16 cellular contexts compared by ENCODE assay signal in genomic region chr11:33617672-33618362, GRCh38.
"Had no signal": no experiment of that assay in that cellular context is flagged by ENCODE, and none has a peak within 500 bp of the region (broad histone marks: within the 10 kb centered on the region; RNA-seq: fewer than 3 reads in every experiment).

No MANE protein-coding gene starts in this region.

- DNase-seq: activated CD4-positive, alpha-beta T cell treated with anti-CD3 and anti-CD28 coated beads, Interleukin-2, amount 50 U/mL, for 1 hour; activated effector memory CD4-positive, alpha-beta T cell treated with Interleukin-2 at 50 U/mL for 16 hours; central memory CD4-positive, alpha-beta T cell; dermis blood vessel endothelial cell; endodermal cell; head of caudate nucleus; left colon; naive thymus-derived CD4-positive, alpha-beta T cell; stomach; thyroid gland; uterus had no signal

- H3K27ac ChIP-seq: esophagus muscularis mucosa, neutrophil, skin epidermis, stomach, thyroid gland, uterus had no signal

- H3K9me3 Mint-ChIP-seq: endodermal cell; T-helper 1 cell treated with Interleukin-12 subunit alpha and Interleukin-12 subunit beta and Interleukin-4 antibody, amounts not matched to agents 30 μg/mL and 1 μg/mL, for 36 hours had no signal

- H3K36me3 ChIP-seq: esophagus muscularis mucosa, neutrophil, stomach, thyroid gland, uterus had no signal

- H3K27me3 ChIP-seq: thyroid gland, uterus had no signal

- H3K4me3 Mint-ChIP-seq: activated naive CD8-positive, alpha-beta T cell; endodermal cell; naive thymus-derived CD4-positive, alpha-beta T cell; T-helper 1 cell treated with Interleukin-12 subunit alpha and Interleukin-12 subunit beta and Interleukin-4 antibody, amounts not matched to agents 30 μg/mL and 1 μg/mL, for 36 hours had no signal

- H3K4me1 ChIP-seq: esophagus muscularis mucosa, stomach, uterus had no signal

- H3K36me3 Mint-ChIP-seq: activated naive CD8-positive, alpha-beta T cell; naive thymus-derived CD4-positive, alpha-beta T cell had no signal

- H3K9me3 ChIP-seq: esophagus muscularis mucosa, neutrophil, stomach, thyroid gland, uterus had no signal

- H3K4me1 Mint-ChIP-seq: naive thymus-derived CD4-positive, alpha-beta T cell had no signal

- ATAC-seq: left colon; naive thymus-derived CD4-positive, alpha-beta T cell had no signal

- H3K4me3 ChIP-seq: esophagus muscularis mucosa, skin epidermis, stomach, thyroid gland, uterus had no signal
